Comparison of ENCODE assay signal across 8 cellular contexts in the genomic region with DNA sequence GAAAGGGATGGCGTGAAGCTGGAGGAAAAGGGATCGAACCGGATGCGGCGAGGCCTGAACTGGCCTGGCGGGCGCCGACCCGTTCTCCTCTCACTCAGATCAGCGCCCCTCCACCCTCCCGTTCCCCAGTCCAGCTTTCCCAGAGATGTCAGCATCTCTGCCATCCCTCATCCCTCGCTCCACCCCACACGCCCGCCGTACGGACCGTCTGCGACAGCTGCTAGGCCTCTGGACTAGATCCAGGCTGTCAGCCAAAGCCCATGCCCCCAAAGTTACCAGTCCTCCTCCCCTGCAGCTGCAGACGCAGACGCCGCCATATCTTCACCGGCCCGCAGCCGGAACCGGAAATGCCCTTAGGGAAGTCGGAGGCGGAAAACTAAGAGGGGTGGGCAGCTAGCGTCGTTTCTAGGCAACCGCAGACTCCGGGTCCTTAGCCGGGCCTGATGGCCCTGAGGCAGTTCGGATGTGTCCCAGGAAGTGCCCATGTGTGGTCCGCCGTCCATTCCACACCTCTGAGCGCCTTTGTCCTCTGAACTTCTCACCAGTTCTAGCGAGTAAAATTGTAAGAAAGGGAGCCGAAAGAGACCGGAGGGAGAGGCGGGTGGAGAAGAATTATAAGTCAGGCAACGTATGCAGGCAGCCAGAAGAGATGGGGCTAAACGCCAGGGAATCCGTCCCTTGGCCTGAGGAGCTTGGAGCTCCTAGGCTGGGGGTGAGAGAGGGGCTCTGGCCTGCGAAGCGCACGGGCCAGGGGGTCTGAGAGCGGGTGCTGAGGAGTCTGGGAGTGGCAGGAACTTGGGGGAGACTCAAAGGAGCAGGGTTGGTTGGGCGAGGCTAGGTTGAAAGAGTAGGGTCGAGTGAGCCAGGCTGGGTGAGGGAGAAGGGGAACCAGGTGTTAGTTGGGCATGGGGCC. TPM values are rescaled to one million over a fixed set of nuclear protein-coding genes. Genes with fewer than 3 reads are reported as not detected.
DNase-seq lines count a peak whose midpoint lies in the region; ATAC-seq, FAIRE-seq and TF ChIP-seq lines count a peak whose summit lies in the region.

A gene with protein sequence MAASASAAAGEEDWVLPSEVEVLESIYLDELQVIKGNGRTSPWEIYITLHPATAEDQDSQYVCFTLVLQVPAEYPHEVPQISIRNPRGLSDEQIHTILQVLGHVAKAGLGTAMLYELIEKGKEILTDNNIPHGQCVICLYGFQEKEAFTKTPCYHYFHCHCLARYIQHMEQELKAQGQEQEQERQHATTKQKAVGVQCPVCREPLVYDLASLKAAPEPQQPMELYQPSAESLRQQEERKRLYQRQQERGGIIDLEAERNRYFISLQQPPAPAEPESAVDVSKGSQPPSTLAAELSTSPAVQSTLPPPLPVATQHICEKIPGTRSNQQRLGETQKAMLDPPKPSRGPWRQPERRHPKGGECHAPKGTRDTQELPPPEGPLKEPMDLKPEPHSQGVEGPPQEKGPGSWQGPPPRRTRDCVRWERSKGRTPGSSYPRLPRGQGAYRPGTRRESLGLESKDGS (minus strand): TSS at position 349 of the 913 bp plus-strand sequence. CDS start 32 bp downstream, at position 317.
A gene with protein sequence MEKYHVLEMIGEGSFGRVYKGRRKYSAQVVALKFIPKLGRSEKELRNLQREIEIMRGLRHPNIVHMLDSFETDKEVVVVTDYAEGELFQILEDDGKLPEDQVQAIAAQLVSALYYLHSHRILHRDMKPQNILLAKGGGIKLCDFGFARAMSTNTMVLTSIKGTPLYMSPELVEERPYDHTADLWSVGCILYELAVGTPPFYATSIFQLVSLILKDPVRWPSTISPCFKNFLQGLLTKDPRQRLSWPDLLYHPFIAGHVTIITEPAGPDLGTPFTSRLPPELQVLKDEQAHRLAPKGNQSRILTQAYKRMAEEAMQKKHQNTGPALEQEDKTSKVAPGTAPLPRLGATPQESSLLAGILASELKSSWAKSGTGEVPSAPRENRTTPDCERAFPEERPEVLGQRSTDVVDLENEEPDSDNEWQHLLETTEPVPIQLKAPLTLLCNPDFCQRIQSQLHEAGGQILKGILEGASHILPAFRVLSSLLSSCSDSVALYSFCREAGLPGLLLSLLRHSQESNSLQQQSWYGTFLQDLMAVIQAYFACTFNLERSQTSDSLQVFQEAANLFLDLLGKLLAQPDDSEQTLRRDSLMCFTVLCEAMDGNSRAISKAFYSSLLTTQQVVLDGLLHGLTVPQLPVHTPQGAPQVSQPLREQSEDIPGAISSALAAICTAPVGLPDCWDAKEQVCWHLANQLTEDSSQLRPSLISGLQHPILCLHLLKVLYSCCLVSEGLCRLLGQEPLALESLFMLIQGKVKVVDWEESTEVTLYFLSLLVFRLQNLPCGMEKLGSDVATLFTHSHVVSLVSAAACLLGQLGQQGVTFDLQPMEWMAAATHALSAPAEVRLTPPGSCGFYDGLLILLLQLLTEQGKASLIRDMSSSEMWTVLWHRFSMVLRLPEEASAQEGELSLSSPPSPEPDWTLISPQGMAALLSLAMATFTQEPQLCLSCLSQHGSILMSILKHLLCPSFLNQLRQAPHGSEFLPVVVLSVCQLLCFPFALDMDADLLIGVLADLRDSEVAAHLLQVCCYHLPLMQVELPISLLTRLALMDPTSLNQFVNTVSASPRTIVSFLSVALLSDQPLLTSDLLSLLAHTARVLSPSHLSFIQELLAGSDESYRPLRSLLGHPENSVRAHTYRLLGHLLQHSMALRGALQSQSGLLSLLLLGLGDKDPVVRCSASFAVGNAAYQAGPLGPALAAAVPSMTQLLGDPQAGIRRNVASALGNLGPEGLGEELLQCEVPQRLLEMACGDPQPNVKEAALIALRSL (N-terminal part only) (plus strand): TSS at position 433 of the 913 bp plus-strand sequence. CDS start 744 bp downstream, outside the sequence.

- H3K4me3 ChIP-seq in BJ (ENCODE audit: low read depth, low read length) = peak within 1 kb of the TSS; percentile 95
- H3K4me3 ChIP-seq in colonic mucosa = peak within 1 kb of the TSS; percentile 72

- no peaks in the 10 kb centered on the region for H3K27me3 ChIP-seq in BJ (ENCODE audit: control insufficient read depth, insufficient read depth, low read length)
- no peaks in the 10 kb centered on the region for H3K27me3 ChIP-seq in colonic mucosa

- H3K9ac ChIP-seq in colonic mucosa (ENCODE audit: low read depth in 2 of 2, low read length in 2 of 2) = peak within 1 kb of the TSS; percentile 71 to 79

- H3K36me3 ChIP-seq in BJ (ENCODE audit: control insufficient read depth, insufficient read depth, low read length) = peaks cover 13% of the 10 kb centered on the region
- H3K36me3 ChIP-seq in colonic mucosa = no peaks in the 10 kb centered on the region

- POLR2A ChIA-PET in BJ (lab: Charles Lee) = interaction anchor here (0.6 kb wide), 1 partner anchor 16 kb away, joined by 3 read pairs; no protein-coding TSS in a partner anchor

- CTCF ChIA-PET in BJ (lab: Yijun Ruan, JAX) = interaction anchor here (0.6 to 4.3 kb wide), 10 partner anchors 12 to 181 kb away, joined by 3 to 25 read pairs (median 4); partner anchors contain the start of genes BCS1L and ZNF142

- H3K9me3 Mint-ChIP-seq in activated CD4-positive, alpha-beta T cell treated with anti-CD3 and anti-CD28 coated beads, Interleukin-2, amount 10 ng/mL, durations not matched to agents 24 days and 14 days = no peaks in the 10 kb centered on the region

- H3K4me1 Mint-ChIP-seq in activated CD4-positive, alpha-beta T cell treated with anti-CD3 and anti-CD28 coated beads, Interleukin-2, amount 10 ng/mL, durations not matched to agents 24 days and 14 days = peaks cover 22% of the 10 kb centered on the region

- peak; percentile 98 for FAIRE-seq in GM19239 (lab: Jason Lieb, UNC)

- intact Hi-C loops in activated CD4-positive, alpha-beta T cell treated with anti-CD3 and anti-CD28 coated beads, Interleukin-2, amount 10 ng/mL, durations not matched to agents 24 days and 14 days (cut with micrococcal nuclease) = loop anchor here (1.0 to 5.0 kb wide), 6 partner anchors 13 to 275 kb away; partner anchors contain the start of genes BCS1L, CNOT9, CTDSP1 and TTLL4
- intact Hi-C loops in colonic mucosa (cut with DNase I) (no loop called here), left colon (cut with DNase I, micrococcal nuclease) (no loop called here)

- ATAC-seq in HG03442 (IDR thresholded peaks at IDR 0.05; ENCODE audit: unreplicated experiment) (peak; percentile 98), left colon (peak; percentile 98)

- DNase-seq in BJ (ENCODE audit: low read depth) (peak; percentile 63), GM19239 (ENCODE audit: insufficient read length, low spot score) (peak; percentile 83), NCI-H526 (lab: John Stamatoyannopoulos, UW) (peak; percentile 86 to 93), colonic mucosa (peak; percentile 86), left colon (peak; percentile 84)
- peak; percentile 95 for DNase-seq in activated CD4-positive, alpha-beta T cell treated with anti-CD3 and anti-CD28 coated beads, Interleukin-2, amount 10 ng/mL, durations not matched to agents 24 days and 14 days
- peak; percentile 87 for DNase-seq in stimulated activated CD4-positive, alpha-beta T cell treated with anti-CD3 and anti-CD28 coated beads, Interleukin-1b, Interleukin-23, amount 100 ng/mL, for 48 hours

- H3K27me3 Mint-ChIP-seq in activated CD4-positive, alpha-beta T cell treated with anti-CD3 and anti-CD28 coated beads, Interleukin-2, amount 10 ng/mL, durations not matched to agents 24 days and 14 days = no peaks in the 10 kb centered on the region

- peak within 1 kb of the TSS; percentile 51 for H3K27ac ChIP-seq in colonic mucosa

- no peaks in the 10 kb centered on the region for H3K9me3 ChIP-seq in colonic mucosa

- H3K4me3 Mint-ChIP-seq in activated CD4-positive, alpha-beta T cell treated with anti-CD3 and anti-CD28 coated beads, Interleukin-2, amount 10 ng/mL, durations not matched to agents 24 days and 14 days = peak within 1 kb of the TSS; percentile 97

- H3K36me3 Mint-ChIP-seq in activated CD4-positive, alpha-beta T cell treated with anti-CD3 and anti-CD28 coated beads, Interleukin-2, amount 10 ng/mL, durations not matched to agents 24 days and 14 days (ENCODE audit: low read depth) = peaks cover 12% of the 10 kb centered on the region

- peak within 1 kb of the TSS; percentile 94 for H3K27ac Mint-ChIP-seq in activated CD4-positive, alpha-beta T cell treated with anti-CD3 and anti-CD28 coated beads, Interleukin-2, amount 10 ng/mL, durations not matched to agents 24 days and 14 days

- no peak for TF ChIP-seq CTCF in BJ (IDR thresholded peaks at IDR 0.05; ENCODE audit: insufficient read depth, low read depth, low read length)
- TF ChIP-seq CTCF in colonic mucosa (IDR thresholded peaks at IDR 0.05) = no peak

- H3K4me1 ChIP-seq in colonic mucosa = peaks cover 10% of the 10 kb centered on the region

RNA-seq across cellular contexts. Expression of the first gene that starts in this region (rescaled TPM):
- polyA plus RNA-seq in BJ (2011; rRNA removed) = 78.2 and 91.6 TPM in 2 replicates
- polyA minus RNA-seq in BJ (2011; rRNA and poly(A)+ RNA removed) = 54.8 and 150 TPM in 2 replicates
- total RNA-seq in activated CD4-positive, alpha-beta T cell treated with anti-CD3 and anti-CD28 coated beads, Interleukin-2, amount 10 ng/mL, durations not matched to agents 24 days and 14 days = 23.6 and 28.8 TPM in 2 replicates
- total RNA-seq in colonic mucosa (10 to 100 TPM; 12.6 to 20.7 TPM), left colon (10 to 100 TPM; 14.6 to 14.9 TPM)

RNA-seq across cellular contexts. Expression of the second gene that starts in this region (rescaled TPM):
- 38.1 and 58.7 TPM in 2 replicates for polyA plus RNA-seq in BJ (2011; rRNA removed)
- 25.8 and 30.8 TPM in 2 replicates for polyA minus RNA-seq in BJ (2011; rRNA and poly(A)+ RNA removed)
- total RNA-seq in activated CD4-positive, alpha-beta T cell treated with anti-CD3 and anti-CD28 coated beads, Interleukin-2, amount 10 ng/mL, durations not matched to agents 24 days and 14 days = 20.2 and 21.3 TPM in 2 replicates
- total RNA-seq in colonic mucosa = 10 to 100 TPM; 17.8 to 36.7 TPM
- 10 to 100 TPM; 21.3 to 25.6 TPM for total RNA-seq in left colon

Comparison
In these comparisons a context has a peak if more than half of its experiments do, and no peak if none do; other contexts are left out.
1. Peak in every context shown above with its lines: DNase-seq, ATAC-seq, H3K4me3 ChIP-seq and H3K27ac ChIP-seq.